17 cellular contexts compared by ENCODE assay signal in the genomic region with DNA sequence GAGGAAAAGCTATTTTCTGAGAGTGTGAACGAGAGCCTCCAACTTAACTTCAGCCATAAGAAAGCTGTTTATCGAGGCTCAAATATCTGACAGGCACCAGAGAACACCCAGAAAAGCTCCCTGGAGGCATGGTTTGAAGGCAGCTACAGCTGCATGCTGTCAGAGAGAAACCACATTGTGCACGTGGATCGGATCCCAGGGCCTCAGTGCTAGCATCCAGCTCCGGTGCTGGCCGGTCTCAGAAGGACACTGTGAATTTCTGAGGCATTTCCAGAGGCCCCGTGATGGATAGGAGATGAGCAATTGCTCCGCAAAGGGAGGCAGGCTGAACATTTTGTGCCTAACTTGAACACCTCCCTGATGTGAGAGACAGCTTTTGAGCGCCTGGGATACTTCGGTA.
A peak's percentile ranks its signal among the peaks of the same experiment; 100 is the strongest.
DNase-seq lines count a peak whose midpoint lies in the region; ATAC-seq and TF ChIP-seq lines count a peak whose summit lies in the region.
"Had no signal": no experiment of that assay in that cellular context is flagged by ENCODE, and none has a peak within 500 bp of the region (broad histone marks: within the 10 kb centered on the region; RNA-seq: fewer than 3 reads in every experiment).

No MANE protein-coding gene starts in this region.

- peak overlapping the region; percentile 62 for H3K4ac ChIP-seq in IMR-90 (ENCODE audit: low read depth, low read length)

- H3K36me3 ChIP-seq in IMR-90 (ENCODE audit: control insufficient read depth, insufficient read depth, low read length) (no peaks in the 10 kb centered on the region), tibial nerve (no peaks in the 10 kb centered on the region)

- no peak overlapping the region for H3K18ac ChIP-seq in IMR-90 (ENCODE audit: low read depth, low read length)

- in situ Hi-C loops in IMR-90 (cut with MboI; ENCODE audit: low sequenced_read_pairs), result no loop called here
- in situ Hi-C loops in G401 (cut with HindIII; ENCODE audit: low sequenced_read_pairs), result no loop called here

- H3K79me1 ChIP-seq in IMR-90 (ENCODE audit: low read depth in 1 of 2, low read length in 2 of 2), result no peaks in the 10 kb centered on the region

- DNase-seq in IMR-90 (peak; percentile 23), fibroblast of villous mesenchyme (ENCODE audit: low read depth) (peak; percentile 63), mucosa of gallbladder (ENCODE audit: low spot score) (peak; percentile 81), tibial nerve (ENCODE audit: low spot score in 2 of 2) (peak; percentile 34 to 71), HCEC 1CT (no peak), NCI-H2196 (lab: John Stamatoyannopoulos, UW; ENCODE audit: unreplicated experiment) (no peak), G401 (ENCODE audit: low spot score) (no peak)
- DNase-seq in effector CD8-positive, alpha-beta T cell (lab: John Stamatoyannopoulos, UW), result no peak
- DNase-seq: activated effector memory CD4-positive, alpha-beta T cell treated with anti-CD3 and anti-CD28 coated beads, Interleukin-2, amount 50 U/mL, for 16 hours; COR-L47; mammary epithelial cell; NCI-H1092; NCI-H2107; NCI-H526 had no signal

- H2AK9ac ChIP-seq in IMR-90 (replicated peaks; ENCODE audit: low read depth, low read length, poor library complexity), result peak overlapping the region; percentile 11

- H3K9ac ChIP-seq in IMR-90 (ENCODE audit: low read depth, low read length), result no peak overlapping the region

- 0 out of 2 replicates have a peak overlapping the region, but pooled peaks have one; percentile 40 for H3K14ac ChIP-seq in IMR-90 (replicated peaks; ENCODE audit: low read depth, low read length)

- no peak overlapping the region for H4K5ac ChIP-seq in IMR-90 (ENCODE audit: low read depth, low read length)

- peak overlapping the region; percentile 63 for H2BK20ac ChIP-seq in IMR-90 (ENCODE audit: low read depth, low read length)

- H3K23ac ChIP-seq in IMR-90 (ENCODE audit: low read depth, low read length), result no peak overlapping the region

- H2BK5ac ChIP-seq in IMR-90 (ENCODE audit: low read depth, low read length, poor library complexity, severe bottlenecking), result no peak overlapping the region

- H4K20me1 ChIP-seq in IMR-90 (ENCODE audit: insufficient read depth, low read length), result no peaks in the 10 kb centered on the region

- WGBS in IMR-90 (ENCODE audit: extremely low coverage in 2 of 2, insufficient read length in 1 of 2), 2 experiments, result 40% methylated on average over 1 of the region's 10 CpGs; no CpG with 5 or more reads in 1 of the 2 experiments
- 63 to 67% methylated on average over 10 of the region's 10 CpGs for WGBS in tibial nerve, 2 donors

- H2BK120ac ChIP-seq in IMR-90 (ENCODE audit: low read depth, low read length), result peak overlapping the region; percentile 81

- H2BK15ac ChIP-seq in IMR-90 (ENCODE audit: low read depth, low read length), result 0 out of 3 replicates have a peak overlapping the region, but pooled peaks have one; percentile 41

- H3K4me2 ChIP-seq in IMR-90 (ENCODE audit: low read depth, low read length), result no peak overlapping the region

- H3K4me3 ChIP-seq in IMR-90 (ENCODE audit: insufficient read depth, low read depth, low read length) (no peak overlapping the region), fibroblast of villous mesenchyme (ENCODE audit: low read depth, low read length) (no peak overlapping the region), tibial nerve (no peak overlapping the region)
- H3K4me3 ChIP-seq: GM12878 had no signal

- peaks cover 4% of the 10 kb centered on the region; the same call in 1 of the 2 replicates for H3K9me1 ChIP-seq in IMR-90 (ENCODE audit: insufficient read depth, low read length)

- TF ChIP-seq RAD21 in IMR-90 (IDR thresholded peaks at IDR 0.05; ENCODE audit: low read length), result no peak

- ATAC-seq in IMR-90 (ENCODE audit: low read depth), result peak; percentile 68
- ATAC-seq: activated CD4-positive, CD25-positive, alpha-beta regulatory T cell treated with anti-CD3 and anti-CD28 coated beads, Interleukin-2, amount 50 U/mL, for 24 hours; activated CD8-positive, alpha-beta memory T cell treated with anti-CD3 and anti-CD28 coated beads, Interleukin-2, amount 10 ng/mL, durations not matched to agents 7 days and 5 days; GM12878 had no signal

- CTCF ChIA-PET in IMR-90 (lab: Yijun Ruan, JAX), result interaction anchor here (0.5 kb wide), 1 partner anchor 858 kb away, joined by 3 read pairs; no protein-coding TSS in a partner anchor

- no TSS peak for BruUV-seq in IMR-90 (replicated peaks; lab: Mats Ljungman, UMichigan)

- no peak overlapping the region for H3K27ac ChIP-seq in IMR-90 (ENCODE audit: insufficient read depth, low read length)
- H3K27ac ChIP-seq in tibial nerve, result peak overlapping the region in 1 of 4 donors; percentile 77

- TF ChIP-seq POLR2A in IMR-90 (IDR thresholded peaks at IDR 0.05; ENCODE audit: low read depth, low read length), result no peak
- TF ChIP-seq POLR2A in tibial nerve (IDR thresholded peaks at IDR 0.05), result no peak

- peak overlapping the region; percentile 58 for H2AFZ ChIP-seq in IMR-90 (replicated peaks; ENCODE audit: low read length, poor library complexity)

- POLR2A ChIA-PET in IMR-90 (lab: Charles Lee; ENCODE audit: unreplicated experiment), result no interaction called here

- peak in 1 of 2 donors; percentile 48 for TF ChIP-seq EP300 in tibial nerve (IDR thresholded peaks at IDR 0.05)

- no peak overlapping the region for H3K56ac ChIP-seq in IMR-90 (ENCODE audit: extremely low read depth, insufficient read depth, low read length)

- dilution Hi-C loops in IMR-90 (cut with HindIII; ENCODE audit: low sequenced_read_pairs, unreplicated experiment), result no loop called here

- H2AK5ac ChIP-seq in IMR-90 (ENCODE audit: low read depth, low read length), result no peak overlapping the region; the same call in 1 of the 2 replicates

- TF ChIP-seq CTCF in IMR-90 (conservative IDR thresholded peaks at IDR 0.05; ENCODE audit: low read depth, low read length) (no peak), fibroblast of villous mesenchyme (IDR thresholded peaks at IDR 0.05; ENCODE audit: insufficient read depth, low read depth, low read length) (no peak), tibial nerve (IDR thresholded peaks at IDR 0.05) (no peak)

- H3K9me3 ChIP-seq in IMR-90 (ENCODE audit: control insufficient read depth, insufficient read depth, low read length) (no peaks in the 10 kb centered on the region), tibial nerve (no peaks in the 10 kb centered on the region)

- H3K4me1 ChIP-seq in IMR-90 (ENCODE audit: control insufficient read depth, insufficient read depth, low read length) (peaks cover 3% of the 10 kb centered on the region; the same call in 1 of the 2 replicates), tibial nerve (no peaks in the 10 kb centered on the region)

- H3K27me3 ChIP-seq in IMR-90 (ENCODE audit: control insufficient read depth, insufficient read depth, low read length), result no peaks in the 10 kb centered on the region
- no peaks in the 10 kb centered on the region for H3K27me3 ChIP-seq in tibial nerve

- peak overlapping the region in 1 of 2 experiments; percentile 11; a peak in 1 of 4 replicates for H4K8ac ChIP-seq in IMR-90 (ENCODE audit: low read depth in 2 of 2, low read length in 2 of 2)

- intact Hi-C loops in IMR-90 (cut with micrococcal nuclease), result no loop called here

- H4K91ac ChIP-seq in IMR-90 (ENCODE audit: insufficient read depth, low read depth, low read length), result peak overlapping the region; percentile 32; the same call in 1 of the 2 replicates

TF ChIP-seq in IMR-90, 13 proteins besides CTCF, POLR2A, EP300 and RAD21:
- peak; percentile 64; the same call in 1 of the 2 replicates for TF ChIP-seq MXI1 (IDR thresholded peaks at IDR 0.05; ENCODE audit: borderline replicate concordance, low read depth, low read length)
- no peak for TF ChIP-seq SMC3 (IDR thresholded peaks at IDR 0.05; ENCODE audit: low read depth, low read length)

Comparison
In these comparisons a context has a peak if more than half of its experiments do, and no peak if none do; other contexts are left out.
1. DNase-seq: peak in IMR-90 (single experiment), fibroblast of villous mesenchyme (single experiment), mucosa of gallbladder (single experiment) and tibial nerve (2 of 2); none in HCEC 1CT (single experiment), NCI-H2196 (single experiment), G401 (single experiment) and effector CD8-positive, alpha-beta T cell (single experiment).